In genomic region chr21:28944296-28944695, GRCh38 we compare ENCODE assay signal across 20 cellular contexts. TPM values are rescaled to one million over a fixed set of nuclear protein-coding genes. Genes with fewer than 3 reads are reported as not detected.
DNase-seq lines count a peak whose midpoint lies in the region; ATAC-seq and TF ChIP-seq lines count a peak whose summit lies in the region.
"Had no signal": no experiment of that assay in that cellular context is flagged by ENCODE, and none has a peak within 500 bp of the region (broad histone marks: within the 10 kb centered on the region; RNA-seq: fewer than 3 reads in every experiment).

No MANE protein-coding gene starts in this region.

- H3K4me3 ChIP-seq in epithelial cell of proximal tubule (ENCODE audit: low read depth, low read length): no peak overlapping the region
- H3K4me3 ChIP-seq: mucosa of descending colon, pancreas, PC-9 had no signal

- no peak overlapping the region for H3K4me3 Mint-ChIP-seq in natural killer cell treated with Interleukin-12 subunit alpha and Interleukin-12 subunit beta and Interleukin-15 and Interleukin-18, amount 100 ng/mL, for 72 hours
- no peak overlapping the region for H3K4me3 Mint-ChIP-seq in natural killer cell
- H3K4me3 Mint-ChIP-seq: HFFc6 had no signal

- H3K4me1 Mint-ChIP-seq in natural killer cell treated with Interleukin-12 subunit alpha and Interleukin-12 subunit beta and Interleukin-15 and Interleukin-18, amount 100 ng/mL, for 72 hours (ENCODE audit: low read depth in 2 of 2): peaks cover 3 to 16% of the 10 kb centered on the region in 2 donors
- no peaks in the 10 kb centered on the region for H3K4me1 Mint-ChIP-seq in natural killer cell

- peak overlapping the region; percentile 54 to 56 for H3K27ac Mint-ChIP-seq in natural killer cell treated with Interleukin-12 subunit alpha and Interleukin-12 subunit beta and Interleukin-15 and Interleukin-18, amount 100 ng/mL, for 72 hours
- peak overlapping the region in 1 of 2 donors; percentile 14 for H3K27ac Mint-ChIP-seq in natural killer cell
- H3K27ac Mint-ChIP-seq: HFFc6 had no signal

- no peaks in the 10 kb centered on the region for H3K9me3 Mint-ChIP-seq in natural killer cell treated with Interleukin-12 subunit alpha and Interleukin-12 subunit beta and Interleukin-15 and Interleukin-18, amount 100 ng/mL, for 72 hours
- no peaks in the 10 kb centered on the region for H3K9me3 Mint-ChIP-seq in natural killer cell
- H3K9me3 Mint-ChIP-seq: HFFc6 had no signal

- H3K36me3 Mint-ChIP-seq in natural killer cell treated with Interleukin-12 subunit alpha and Interleukin-12 subunit beta and Interleukin-15 and Interleukin-18, amount 100 ng/mL, for 72 hours: peaks cover 27% of the 10 kb centered on the region
- H3K36me3 Mint-ChIP-seq in natural killer cell: no peaks in the 10 kb centered on the region

- no peak for ATAC-seq in natural killer cell treated with Interleukin-12 subunit alpha and Interleukin-12 subunit beta and Interleukin-15 and Interleukin-18, amount 100 ng/mL, for 72 hours
- no peak for ATAC-seq in natural killer cell
- ATAC-seq in left colon: no peak
- ATAC-seq: mucosa of descending colon, pancreas had no signal

- no peak for TF ChIP-seq CTCF in natural killer cell (IDR thresholded peaks at IDR 0.05)
- TF ChIP-seq CTCF in epithelial cell of proximal tubule (conservative IDR thresholded peaks at IDR 0.05; ENCODE audit: low read depth, low read length): no peak

- intact Hi-C loops in natural killer cell (cut with micrococcal nuclease) (no loop called here), left colon (cut with DNase I, micrococcal nuclease) (no loop called here)

- no peak for DNase-seq in natural killer cell treated with Interleukin-12 subunit alpha and Interleukin-12 subunit beta and Interleukin-15 and Interleukin-18, amount 100 ng/mL, for 72 hours (ENCODE audit: low spot score)
- no peak for DNase-seq in natural killer cell
- DNase-seq in epithelial cell of proximal tubule (ENCODE audit: low read depth): peak; percentile 9
- DNase-seq in medulla oblongata (ENCODE audit: extremely low spot score): peak; percentile 68
- DNase-seq in kidney tubule cell (ENCODE audit: low spot score): no peak
- DNase-seq in NCI-H524 (lab: John Stamatoyannopoulos, UW): no peak
- no peak for DNase-seq in NOMO-1 treated with DMSO at 0.1 percent for 48 hours (lab: John Stamatoyannopoulos, UW; ENCODE audit: unreplicated experiment)
- DNase-seq in left colon: no peak
- DNase-seq: activated CD4-positive, CD25-positive, alpha-beta regulatory T cell treated with anti-CD3 and anti-CD28 coated beads, Interleukin-2, amount 50 U/mL, for 72 hours; activated naive CD4-positive, alpha-beta T cell; EL; HFFc6; mucosa of descending colon; NCI-H1048; NCI-H2107; NCI-H69; pancreas; PC-9; stimulated activated naive CD4-positive, alpha-beta T cell; T1000 had no signal

- H3K27me3 Mint-ChIP-seq in natural killer cell treated with Interleukin-12 subunit alpha and Interleukin-12 subunit beta and Interleukin-15 and Interleukin-18, amount 100 ng/mL, for 72 hours: no peaks in the 10 kb centered on the region
- no peaks in the 10 kb centered on the region for H3K27me3 Mint-ChIP-seq in natural killer cell (ENCODE audit: low read depth in 2 of 2)

RNA-seq across cellular contexts. Expression of gene LTN1, which starts 48.4 kb away (rescaled TPM):
- 10 to 100 TPM; 32.5 to 43.1 TPM for total RNA-seq in natural killer cell treated with Interleukin-12 subunit alpha and Interleukin-12 subunit beta and Interleukin-15 and Interleukin-18, amount 100 ng/mL, for 72 hours
- 10 to 100 TPM; 33.7 to 43.1 (median 35.0) TPM for total RNA-seq in natural killer cell
- total RNA-seq in epithelial cell of proximal tubule: 18.0 and 21.4 TPM in 2 replicates
- total RNA-seq in left colon: 10 to 100 TPM; 25.9 to 28.5 TPM

Comparison
In these comparisons a context has a peak if more than half of its experiments do, and no peak if none do; other contexts are left out.
1. DNase-seq: peak in epithelial cell of proximal tubule (single experiment) and medulla oblongata (single experiment); none in natural killer cell treated with Interleukin-12 subunit alpha and Interleukin-12 subunit beta and Interleukin-15 and Interleukin-18, amount 100 ng/mL, for 72 hours (single experiment), natural killer cell (single experiment), kidney tubule cell (single experiment), NCI-H524 (0 of 2), NOMO-1 treated with DMSO at 0.1 percent for 48 hours (single experiment) and left colon (0 of 2).